1 cellular context compared by ENCODE assay signal in the genomic region with DNA sequence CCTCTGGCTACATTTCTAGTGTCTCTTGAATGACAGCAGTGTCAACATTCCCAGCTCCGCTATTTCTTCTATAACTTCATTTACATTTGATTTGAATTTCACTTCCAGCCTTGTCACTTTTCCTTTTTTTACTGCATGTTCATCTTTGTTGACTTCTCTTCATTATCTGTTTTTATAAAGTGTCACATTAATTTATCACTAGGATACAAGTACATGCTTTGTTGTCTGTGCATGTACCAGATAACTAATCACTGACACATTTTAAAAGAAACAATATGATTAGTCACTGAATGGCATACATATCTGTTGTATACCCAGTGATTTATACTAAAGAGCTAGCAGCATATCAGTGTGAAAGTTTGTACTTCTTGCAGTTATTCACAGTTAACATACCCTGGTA.
TF ChIP-seq lines count a peak whose summit lies in the region.

No MANE protein-coding gene starts in this region.

TF ChIP-seq in K562, 482 proteins besides CTCF, POLR2A, EP300 and RAD21 (continued from another document and continues in another):
- TF ChIP-seq ZNF217 (CRISPR knock-in tag; IDR thresholded peaks at IDR 0.05) (no peak), MYBL2 (IDR thresholded peaks at IDR 0.05; ENCODE audit: low read depth) (no peak), MYBL2 (CRISPR knock-in tag; IDR thresholded peaks at IDR 0.05; ENCODE audit: borderline replicate concordance) (no peak), PHF20 (IDR thresholded peaks at IDR 0.05; ENCODE audit: partially characterized antibody) (no peak), ZNF124 (CRISPR knock-in tag; IDR thresholded peaks at IDR 0.05) (no peak), TEAD1 (CRISPR knock-in tag; IDR thresholded peaks at IDR 0.05) (no peak), ETV1 (tag; conservative IDR thresholded peaks at IDR 0.05; ENCODE audit: low read depth) (no peak), PHTF2 (CRISPR knock-in tag; IDR thresholded peaks at IDR 0.05) (no peak), CAMTA2 (CRISPR knock-in tag; conservative IDR thresholded peaks at IDR 0.05) (no peak), ZFP36 (IDR thresholded peaks at IDR 0.05; ENCODE audit: low read depth, low read length, partially characterized antibody) (no peak), MTA3 (IDR thresholded peaks at IDR 0.05; ENCODE audit: borderline replicate concordance) (no peak), ZNF197 (CRISPR knock-in tag; IDR thresholded peaks at IDR 0.05; ENCODE audit: low read depth) (no peak), MAFG (tag; conservative IDR thresholded peaks at IDR 0.05) (peak; percentile 53), FOXA3 (CRISPR knock-in tag; conservative IDR thresholded peaks at IDR 0.05 in 1 of 2, IDR thresholded peaks at IDR 0.05 in 1 of 2) (peak in 1 of 2 experiments; percentile 66; a peak in 2 of 4 replicates), BCL6 (CRISPR knock-in tag; IDR thresholded peaks at IDR 0.05) (no peak), ZNF212 (CRISPR knock-in tag; IDR thresholded peaks at IDR 0.05) (no peak), STAT5B (CRISPR knock-in tag; IDR thresholded peaks at IDR 0.05) (no peak), NCOA6 (IDR thresholded peaks at IDR 0.05) (no peak), TAF1 (IDR thresholded peaks at IDR 0.05; ENCODE audit: control insufficient read depth, extremely low read depth, insufficient read depth, low read length, severe bottlenecking) (no peak), TFAM (CRISPR knock-in tag; conservative IDR thresholded peaks at IDR 0.05) (no peak), ZFP1 (CRISPR knock-in tag; IDR thresholded peaks at IDR 0.05) (no peak), SP1 (CRISPR knock-in tag; IDR thresholded peaks at IDR 0.05) (no peak), NR2C1 (IDR thresholded peaks at IDR 0.05) (no peak), NR2C1 (tag; IDR thresholded peaks at IDR 0.05) (no peak), TCF3 (CRISPR knock-in tag; IDR thresholded peaks at IDR 0.05) (peak; percentile 49), PML (IDR thresholded peaks at IDR 0.05; ENCODE audit: low read length) (no peak)
- TF ChIP-seq, protein P1, sequence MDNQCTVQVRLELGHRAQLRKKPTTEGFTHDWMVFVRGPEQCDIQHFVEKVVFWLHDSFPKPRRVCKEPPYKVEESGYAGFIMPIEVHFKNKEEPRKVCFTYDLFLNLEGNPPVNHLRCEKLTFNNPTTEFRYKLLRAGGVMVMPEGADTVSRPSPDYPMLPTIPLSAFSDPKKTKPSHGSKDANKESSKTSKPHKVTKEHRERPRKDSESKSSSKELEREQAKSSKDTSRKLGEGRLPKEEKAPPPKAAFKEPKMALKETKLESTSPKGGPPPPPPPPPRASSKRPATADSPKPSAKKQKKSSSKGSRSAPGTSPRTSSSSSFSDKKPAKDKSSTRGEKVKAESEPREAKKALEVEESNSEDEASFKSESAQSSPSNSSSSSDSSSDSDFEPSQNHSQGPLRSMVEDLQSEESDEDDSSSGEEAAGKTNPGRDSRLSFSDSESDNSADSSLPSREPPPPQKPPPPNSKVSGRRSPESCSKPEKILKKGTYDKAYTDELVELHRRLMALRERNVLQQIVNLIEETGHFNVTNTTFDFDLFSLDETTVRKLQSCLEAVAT (IDR thresholded peaks at IDR 0.05), result no peak
- TF ChIP-seq, protein P2, sequence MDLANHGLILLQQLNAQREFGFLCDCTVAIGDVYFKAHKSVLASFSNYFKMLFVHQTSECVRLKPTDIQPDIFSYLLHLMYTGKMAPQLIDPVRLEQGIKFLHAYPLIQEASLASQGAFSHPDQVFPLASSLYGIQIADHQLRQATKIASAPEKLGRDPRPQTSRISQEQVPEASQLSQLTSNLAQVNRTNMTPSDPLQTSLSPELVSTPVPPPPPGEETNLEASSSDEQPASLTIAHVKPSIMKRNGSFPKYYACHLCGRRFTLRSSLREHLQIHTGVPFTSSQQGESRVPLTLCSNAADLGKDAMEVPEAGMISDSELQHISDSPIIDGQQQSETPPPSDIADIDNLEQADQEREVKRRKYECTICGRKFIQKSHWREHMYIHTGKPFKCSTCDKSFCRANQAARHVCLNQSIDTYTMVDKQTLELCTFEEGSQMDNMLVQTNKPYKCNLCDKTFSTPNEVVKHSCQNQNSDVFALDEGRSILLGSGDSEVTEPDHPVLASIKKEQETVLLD (IDR thresholded peaks at IDR 0.05), result no peak
- TF ChIP-seq, protein P3, sequence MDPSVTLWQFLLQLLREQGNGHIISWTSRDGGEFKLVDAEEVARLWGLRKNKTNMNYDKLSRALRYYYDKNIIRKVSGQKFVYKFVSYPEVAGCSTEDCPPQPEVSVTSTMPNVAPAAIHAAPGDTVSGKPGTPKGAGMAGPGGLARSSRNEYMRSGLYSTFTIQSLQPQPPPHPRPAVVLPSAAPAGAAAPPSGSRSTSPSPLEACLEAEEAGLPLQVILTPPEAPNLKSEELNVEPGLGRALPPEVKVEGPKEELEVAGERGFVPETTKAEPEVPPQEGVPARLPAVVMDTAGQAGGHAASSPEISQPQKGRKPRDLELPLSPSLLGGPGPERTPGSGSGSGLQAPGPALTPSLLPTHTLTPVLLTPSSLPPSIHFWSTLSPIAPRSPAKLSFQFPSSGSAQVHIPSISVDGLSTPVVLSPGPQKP (CRISPR knock-in tag; IDR thresholded peaks at IDR 0.05), result no peak
- TF ChIP-seq, protein P4, sequence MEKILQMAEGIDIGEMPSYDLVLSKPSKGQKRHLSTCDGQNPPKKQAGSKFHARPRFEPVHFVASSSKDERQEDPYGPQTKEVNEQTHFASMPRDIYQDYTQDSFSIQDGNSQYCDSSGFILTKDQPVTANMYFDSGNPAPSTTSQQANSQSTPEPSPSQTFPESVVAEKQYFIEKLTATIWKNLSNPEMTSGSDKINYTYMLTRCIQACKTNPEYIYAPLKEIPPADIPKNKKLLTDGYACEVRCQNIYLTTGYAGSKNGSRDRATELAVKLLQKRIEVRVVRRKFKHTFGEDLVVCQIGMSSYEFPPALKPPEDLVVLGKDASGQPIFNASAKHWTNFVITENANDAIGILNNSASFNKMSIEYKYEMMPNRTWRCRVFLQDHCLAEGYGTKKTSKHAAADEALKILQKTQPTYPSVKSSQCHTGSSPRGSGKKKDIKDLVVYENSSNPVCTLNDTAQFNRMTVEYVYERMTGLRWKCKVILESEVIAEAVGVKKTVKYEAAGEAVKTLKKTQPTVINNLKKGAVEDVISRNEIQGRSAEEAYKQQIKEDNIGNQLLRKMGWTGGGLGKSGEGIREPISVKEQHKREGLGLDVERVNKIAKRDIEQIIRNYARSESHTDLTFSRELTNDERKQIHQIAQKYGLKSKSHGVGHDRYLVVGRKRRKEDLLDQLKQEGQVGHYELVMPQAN (IDR thresholded peaks at IDR 0.05; ENCODE audit: borderline replicate concordance), result no peak
- TF ChIP-seq, protein P5, sequence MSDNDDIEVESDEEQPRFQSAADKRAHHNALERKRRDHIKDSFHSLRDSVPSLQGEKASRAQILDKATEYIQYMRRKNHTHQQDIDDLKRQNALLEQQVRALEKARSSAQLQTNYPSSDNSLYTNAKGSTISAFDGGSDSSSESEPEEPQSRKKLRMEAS (CRISPR knock-in tag; IDR thresholded peaks at IDR 0.05), result no peak
- TF ChIP-seq, protein P6, sequence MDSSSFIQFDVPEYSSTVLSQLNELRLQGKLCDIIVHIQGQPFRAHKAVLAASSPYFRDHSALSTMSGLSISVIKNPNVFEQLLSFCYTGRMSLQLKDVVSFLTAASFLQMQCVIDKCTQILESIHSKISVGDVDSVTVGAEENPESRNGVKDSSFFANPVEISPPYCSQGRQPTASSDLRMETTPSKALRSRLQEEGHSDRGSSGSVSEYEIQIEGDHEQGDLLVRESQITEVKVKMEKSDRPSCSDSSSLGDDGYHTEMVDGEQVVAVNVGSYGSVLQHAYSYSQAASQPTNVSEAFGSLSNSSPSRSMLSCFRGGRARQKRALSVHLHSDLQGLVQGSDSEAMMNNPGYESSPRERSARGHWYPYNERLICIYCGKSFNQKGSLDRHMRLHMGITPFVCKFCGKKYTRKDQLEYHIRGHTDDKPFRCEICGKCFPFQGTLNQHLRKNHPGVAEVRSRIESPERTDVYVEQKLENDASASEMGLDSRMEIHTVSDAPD (CRISPR knock-in tag; IDR thresholded peaks at IDR 0.05), result no peak
- TF ChIP-seq, protein P7, sequence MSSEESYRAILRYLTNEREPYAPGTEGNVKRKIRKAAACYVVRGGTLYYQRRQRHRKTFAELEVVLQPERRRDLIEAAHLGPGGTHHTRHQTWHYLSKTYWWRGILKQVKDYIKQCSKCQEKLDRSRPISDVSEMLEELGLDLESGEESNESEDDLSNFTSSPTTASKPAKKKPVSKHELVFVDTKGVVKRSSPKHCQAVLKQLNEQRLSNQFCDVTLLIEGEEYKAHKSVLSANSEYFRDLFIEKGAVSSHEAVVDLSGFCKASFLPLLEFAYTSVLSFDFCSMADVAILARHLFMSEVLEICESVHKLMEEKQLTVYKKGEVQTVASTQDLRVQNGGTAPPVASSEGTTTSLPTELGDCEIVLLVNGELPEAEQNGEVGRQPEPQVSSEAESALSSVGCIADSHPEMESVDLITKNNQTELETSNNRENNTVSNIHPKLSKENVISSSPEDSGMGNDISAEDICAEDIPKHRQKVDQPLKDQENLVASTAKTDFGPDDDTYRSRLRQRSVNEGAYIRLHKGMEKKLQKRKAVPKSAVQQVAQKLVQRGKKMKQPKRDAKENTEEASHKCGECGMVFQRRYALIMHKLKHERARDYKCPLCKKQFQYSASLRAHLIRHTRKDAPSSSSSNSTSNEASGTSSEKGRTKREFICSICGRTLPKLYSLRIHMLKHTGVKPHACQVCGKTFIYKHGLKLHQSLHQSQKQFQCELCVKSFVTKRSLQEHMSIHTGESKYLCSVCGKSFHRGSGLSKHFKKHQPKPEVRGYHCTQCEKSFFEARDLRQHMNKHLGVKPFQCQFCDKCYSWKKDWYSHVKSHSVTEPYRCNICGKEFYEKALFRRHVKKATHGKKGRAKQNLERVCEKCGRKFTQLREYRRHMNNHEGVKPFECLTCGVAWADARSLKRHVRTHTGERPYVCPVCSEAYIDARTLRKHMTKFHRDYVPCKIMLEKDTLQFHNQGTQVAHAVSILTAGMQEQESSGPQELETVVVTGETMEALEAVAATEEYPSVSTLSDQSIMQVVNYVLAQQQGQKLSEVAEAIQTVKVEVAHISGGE (CRISPR knock-in tag; IDR thresholded peaks at IDR 0.05), result no peak
- TF ChIP-seq, protein P8, sequence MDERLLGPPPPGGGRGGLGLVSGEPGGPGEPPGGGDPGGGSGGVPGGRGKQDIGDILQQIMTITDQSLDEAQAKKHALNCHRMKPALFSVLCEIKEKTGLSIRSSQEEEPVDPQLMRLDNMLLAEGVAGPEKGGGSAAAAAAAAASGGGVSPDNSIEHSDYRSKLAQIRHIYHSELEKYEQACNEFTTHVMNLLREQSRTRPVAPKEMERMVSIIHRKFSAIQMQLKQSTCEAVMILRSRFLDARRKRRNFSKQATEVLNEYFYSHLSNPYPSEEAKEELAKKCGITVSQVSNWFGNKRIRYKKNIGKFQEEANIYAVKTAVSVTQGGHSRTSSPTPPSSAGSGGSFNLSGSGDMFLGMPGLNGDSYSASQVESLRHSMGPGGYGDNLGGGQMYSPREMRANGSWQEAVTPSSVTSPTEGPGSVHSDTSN (CRISPR knock-in tag; IDR thresholded peaks at IDR 0.05; ENCODE audit: low read depth), result no peak
- TF ChIP-seq, protein P8 (tag; conservative IDR thresholded peaks at IDR 0.05; ENCODE audit: low read depth), result peak; percentile 73
- TF ChIP-seq, protein P9, sequence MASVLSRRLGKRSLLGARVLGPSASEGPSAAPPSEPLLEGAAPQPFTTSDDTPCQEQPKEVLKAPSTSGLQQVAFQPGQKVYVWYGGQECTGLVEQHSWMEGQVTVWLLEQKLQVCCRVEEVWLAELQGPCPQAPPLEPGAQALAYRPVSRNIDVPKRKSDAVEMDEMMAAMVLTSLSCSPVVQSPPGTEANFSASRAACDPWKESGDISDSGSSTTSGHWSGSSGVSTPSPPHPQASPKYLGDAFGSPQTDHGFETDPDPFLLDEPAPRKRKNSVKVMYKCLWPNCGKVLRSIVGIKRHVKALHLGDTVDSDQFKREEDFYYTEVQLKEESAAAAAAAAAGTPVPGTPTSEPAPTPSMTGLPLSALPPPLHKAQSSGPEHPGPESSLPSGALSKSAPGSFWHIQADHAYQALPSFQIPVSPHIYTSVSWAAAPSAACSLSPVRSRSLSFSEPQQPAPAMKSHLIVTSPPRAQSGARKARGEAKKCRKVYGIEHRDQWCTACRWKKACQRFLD (CRISPR knock-in tag; IDR thresholded peaks at IDR 0.05), result no peak
- TF ChIP-seq, protein P10, sequence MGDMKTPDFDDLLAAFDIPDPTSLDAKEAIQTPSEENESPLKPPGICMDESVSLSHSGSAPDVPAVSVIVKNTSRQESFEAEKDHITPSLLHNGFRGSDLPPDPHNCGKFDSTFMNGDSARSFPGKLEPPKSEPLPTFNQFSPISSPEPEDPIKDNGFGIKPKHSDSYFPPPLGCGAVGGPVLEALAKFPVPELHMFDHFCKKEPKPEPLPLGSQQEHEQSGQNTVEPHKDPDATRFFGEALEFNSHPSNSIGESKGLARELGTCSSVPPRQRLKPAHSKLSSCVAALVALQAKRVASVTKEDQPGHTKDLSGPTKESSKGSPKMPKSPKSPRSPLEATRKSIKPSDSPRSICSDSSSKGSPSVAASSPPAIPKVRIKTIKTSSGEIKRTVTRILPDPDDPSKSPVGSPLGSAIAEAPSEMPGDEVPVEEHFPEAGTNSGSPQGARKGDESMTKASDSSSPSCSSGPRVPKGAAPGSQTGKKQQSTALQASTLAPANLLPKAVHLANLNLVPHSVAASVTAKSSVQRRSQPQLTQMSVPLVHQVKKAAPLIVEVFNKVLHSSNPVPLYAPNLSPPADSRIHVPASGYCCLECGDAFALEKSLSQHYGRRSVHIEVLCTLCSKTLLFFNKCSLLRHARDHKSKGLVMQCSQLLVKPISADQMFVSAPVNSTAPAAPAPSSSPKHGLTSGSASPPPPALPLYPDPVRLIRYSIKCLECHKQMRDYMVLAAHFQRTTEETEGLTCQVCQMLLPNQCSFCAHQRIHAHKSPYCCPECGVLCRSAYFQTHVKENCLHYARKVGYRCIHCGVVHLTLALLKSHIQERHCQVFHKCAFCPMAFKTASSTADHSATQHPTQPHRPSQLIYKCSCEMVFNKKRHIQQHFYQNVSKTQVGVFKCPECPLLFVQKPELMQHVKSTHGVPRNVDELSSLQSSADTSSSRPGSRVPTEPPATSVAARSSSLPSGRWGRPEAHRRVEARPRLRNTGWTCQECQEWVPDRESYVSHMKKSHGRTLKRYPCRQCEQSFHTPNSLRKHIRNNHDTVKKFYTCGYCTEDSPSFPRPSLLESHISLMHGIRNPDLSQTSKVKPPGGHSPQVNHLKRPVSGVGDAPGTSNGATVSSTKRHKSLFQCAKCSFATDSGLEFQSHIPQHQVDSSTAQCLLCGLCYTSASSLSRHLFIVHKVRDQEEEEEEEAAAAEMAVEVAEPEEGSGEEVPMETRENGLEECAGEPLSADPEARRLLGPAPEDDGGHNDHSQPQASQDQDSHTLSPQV (IDR thresholded peaks at IDR 0.05), result no peak
- TF ChIP-seq, protein P11, sequence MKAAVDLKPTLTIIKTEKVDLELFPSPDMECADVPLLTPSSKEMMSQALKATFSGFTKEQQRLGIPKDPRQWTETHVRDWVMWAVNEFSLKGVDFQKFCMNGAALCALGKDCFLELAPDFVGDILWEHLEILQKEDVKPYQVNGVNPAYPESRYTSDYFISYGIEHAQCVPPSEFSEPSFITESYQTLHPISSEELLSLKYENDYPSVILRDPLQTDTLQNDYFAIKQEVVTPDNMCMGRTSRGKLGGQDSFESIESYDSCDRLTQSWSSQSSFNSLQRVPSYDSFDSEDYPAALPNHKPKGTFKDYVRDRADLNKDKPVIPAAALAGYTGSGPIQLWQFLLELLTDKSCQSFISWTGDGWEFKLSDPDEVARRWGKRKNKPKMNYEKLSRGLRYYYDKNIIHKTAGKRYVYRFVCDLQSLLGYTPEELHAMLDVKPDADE (conservative IDR thresholded peaks at IDR 0.05; ENCODE audit: control insufficient read depth, low read depth, low read length), result no peak
